Comparison of ENCODE assay signal across 33 cellular contexts in the genomic region with DNA sequence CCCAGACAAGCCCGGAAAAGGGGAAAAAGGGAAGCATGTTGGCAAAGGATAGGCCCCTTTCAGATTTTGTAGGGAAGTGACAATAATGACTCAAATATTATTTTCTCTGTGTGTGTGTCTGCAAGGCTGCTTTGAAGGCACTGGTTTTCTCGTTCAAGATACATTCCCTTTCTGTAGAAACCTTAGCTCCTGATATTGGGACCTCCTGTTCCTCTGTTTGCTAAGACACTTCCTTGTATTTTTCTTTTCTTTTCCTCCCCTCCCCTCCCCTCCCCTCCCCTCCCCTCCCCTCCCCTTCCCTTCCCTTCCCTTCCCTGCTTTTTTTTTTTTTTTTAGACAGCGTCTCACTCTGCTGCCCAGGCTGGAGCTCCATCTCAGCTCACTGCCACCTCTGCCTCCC.
"Had no signal": no experiment of that assay in that cellular context is flagged by ENCODE, and none has a peak within 500 bp of the region (broad histone marks: within the 10 kb centered on the region; RNA-seq: fewer than 3 reads in every experiment).

No MANE protein-coding gene starts in this region.

- H3K27ac ChIP-seq: adrenal gland, body of pancreas, cardiac muscle cell, coronary artery, esophagus muscularis mucosa, foreskin keratinocyte, gastrocnemius medialis, heart left ventricle had no signal

- ATAC-seq: activated CD4-positive, alpha-beta T cell treated with anti-CD3 and anti-CD28 coated beads for 36 hours; activated CD8-positive, alpha-beta memory T cell treated with anti-CD3 and anti-CD28 coated beads, Interleukin-2, amount 10 ng/mL, durations not matched to agents 7 days and 5 days; activated CD8-positive, alpha-beta T cell treated with anti-CD3 and anti-CD28 coated beads, Interleukin-2, amount 10 ng/mL, durations not matched to agents 7 days and 5 days; activated naive CD8-positive, alpha-beta T cell treated with anti-CD3 and anti-CD28 coated beads, Interleukin-2, amount 50 U/mL, for 24 hours; body of pancreas; effector memory CD8-positive, alpha-beta T cell; foreskin keratinocyte; gastrocnemius medialis had no signal

- H3K27me3 ChIP-seq: adrenal gland, body of pancreas, cardiac muscle cell, esophagus muscularis mucosa, gastrocnemius medialis, heart left ventricle had no signal

- H3K36me3 ChIP-seq: adrenal gland, cardiac muscle cell, esophagus muscularis mucosa, gastrocnemius medialis, heart left ventricle had no signal

- DNase-seq: activated CD4-positive, alpha-beta memory T cell treated with anti-CD3 and anti-CD28 coated beads for 36 hours; activated CD4-positive, alpha-beta T cell treated with anti-CD3 and anti-CD28 coated beads for 36 hours; activated CD4-positive, alpha-beta T cell treated with anti-CD3 and anti-CD28 coated beads, Interleukin-2, amount 10 ng/mL, durations not matched to agents 24 days and 14 days; activated CD4-positive, CD25-positive, alpha-beta regulatory T cell; activated CD4-positive, CD25-positive, alpha-beta regulatory T cell treated with anti-CD3 and anti-CD28 coated beads, Interleukin-2, amount 50 U/mL, for 72 hours; activated CD8-positive, alpha-beta memory T cell treated with anti-CD3 and anti-CD28 coated beads, Interleukin-2, amount 10 ng/mL, durations not matched to agents 7 days and 5 days; activated CD8-positive, alpha-beta memory T cell treated with anti-CD3 and anti-CD28 coated beads, Interleukin-2, amount 50 U/mL, for 4 hours; activated CD8-positive, alpha-beta T cell treated with anti-CD3 and anti-CD28 coated beads, Interleukin-2, amount 10 ng/mL, durations not matched to agents 7 days and 5 days; activated effector memory CD4-positive, alpha-beta T cell treated with anti-CD3 and anti-CD28 coated beads, Interleukin-2, amount 50 U/mL, for 16 hours; activated naive CD4-positive, alpha-beta T cell treated with anti-CD3 and anti-CD28 coated beads for 36 hours; activated naive CD8-positive, alpha-beta T cell treated with anti-CD3 and anti-CD28 coated beads for 36 hours; activated naive CD8-positive, alpha-beta T cell treated with anti-CD3 and anti-CD28 coated beads, Interleukin-2, amount 50 U/mL, for 24 hours; activated T-cell treated with anti-CD3 and anti-CD28 coated beads, Interleukin-2, amount 50 U/mL, for 1 hour; activated T-cell treated with anti-CD3 and anti-CD28 coated beads, Interleukin-2, amount 50 U/mL, for 48 hours; adrenal gland; amygdala; aorta; body of pancreas; central memory CD4-positive, alpha-beta T cell; cerebellar nuclear complex; dermis blood vessel endothelial cell; effector CD4-positive, alpha-beta T cell; effector memory CD8-positive, alpha-beta T cell; erythroblast; foreskin keratinocyte; gastrocnemius medialis; glutamatergic neuron; heart left ventricle; hypothalamus; T1000 had no signal

- H3K9me3 ChIP-seq: adrenal gland, body of pancreas, esophagus muscularis mucosa, gastrocnemius medialis, heart left ventricle had no signal

- H3K4me1 ChIP-seq: body of pancreas, foreskin keratinocyte, gastrocnemius medialis had no signal

- H3K4me3 ChIP-seq: adrenal gland, body of pancreas, cardiac muscle cell, coronary artery, esophagus muscularis mucosa, gastrocnemius medialis, heart left ventricle had no signal
